15 cellular contexts compared by ENCODE assay signal in the genomic region with DNA sequence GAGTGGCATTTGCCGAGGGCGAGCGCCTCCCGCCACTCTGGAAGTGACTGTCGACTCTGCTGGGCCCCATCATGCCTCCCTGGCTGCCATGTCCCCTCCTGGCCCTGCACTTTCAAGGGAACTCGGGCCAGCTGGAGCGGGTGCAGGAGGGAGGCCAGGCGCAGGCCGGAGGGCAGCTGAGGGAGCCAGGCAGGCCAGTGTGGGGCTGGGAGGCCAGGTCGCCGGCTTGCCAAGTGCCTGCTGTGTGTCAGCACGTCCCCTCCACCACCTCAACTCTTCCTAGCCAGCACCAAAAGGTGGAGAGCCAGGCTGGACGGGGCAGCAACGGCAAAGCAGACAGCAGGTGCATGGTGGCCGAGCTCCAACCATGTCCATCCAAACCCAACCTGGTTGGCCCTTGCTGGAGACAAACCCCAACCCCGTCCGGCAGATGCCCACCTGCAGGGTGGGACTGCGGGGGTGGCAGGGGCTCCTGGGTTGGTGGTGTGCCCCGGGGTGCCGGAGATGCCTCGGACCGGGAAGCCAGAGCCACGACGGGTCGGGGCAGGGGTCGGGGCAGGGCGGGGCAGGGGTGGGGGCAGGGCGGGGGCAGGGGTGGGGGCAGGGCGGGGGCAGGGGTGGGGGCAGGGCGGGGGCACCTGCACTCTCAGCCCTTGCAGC. TPM values are rescaled to one million over a fixed set of nuclear protein-coding genes. Genes with fewer than 3 reads are reported as not detected.
DNase-seq lines count a peak whose midpoint lies in the region; ATAC-seq and TF ChIP-seq lines count a peak whose summit lies in the region.
"Had no signal": no experiment of that assay in that cellular context is flagged by ENCODE, and none has a peak within 500 bp of the region (broad histone marks: within the 10 kb centered on the region; RNA-seq: fewer than 3 reads in every experiment).

No MANE protein-coding gene starts in this region.

- TF ChIP-seq CTCF in BE2C (IDR thresholded peaks at IDR 0.05; ENCODE audit: low read depth, low read length), result no peak
- no peak for TF ChIP-seq CTCF in RWPE2 (IDR thresholded peaks at IDR 0.05; ENCODE audit: poor library complexity, severe bottlenecking)
- TF ChIP-seq CTCF in neutrophil (IDR thresholded peaks at IDR 0.05), result no peak
- TF ChIP-seq CTCF in brain microvascular endothelial cell (IDR thresholded peaks at IDR 0.05; ENCODE audit: low read depth, low read length, missing control alignments), result no peak

- DNase-seq in BE2C (peak; percentile 19), RWPE2 (ENCODE audit: low spot score) (no peak), left cardiac atrium (peak; percentile 27), retina (no peak), brain microvascular endothelial cell (no peak), COLO668 (lab: John Stamatoyannopoulos, UW; ENCODE audit: unreplicated experiment) (no peak)
- DNase-seq: activated CD8-positive, alpha-beta T cell treated with anti-CD3 and anti-CD28 coated beads, Interleukin-2, amount 10 ng/mL, durations not matched to agents 7 days and 5 days; Calu3; NCI-H1048; stimulated activated CD4-positive, alpha-beta T cell treated with anti-CD3 and anti-CD28 coated beads, Interleukin-12 subunit alpha, Interleukin-12 subunit beta, amount 100 ng/mL, for 4 hours had no signal

- in situ Hi-C loops in brain microvascular endothelial cell (cut with HindIII; ENCODE audit: low pct_ligation_motif_present, low sequenced_read_pairs), result no loop called here

- H3K27me3 ChIP-seq in BE2C (no peaks in the 10 kb centered on the region), RWPE2 (ENCODE audit: insufficient read depth, poor library complexity, severe bottlenecking) (no peaks in the 10 kb centered on the region), neutrophil (peaks cover 31% of the 10 kb centered on the region), brain microvascular endothelial cell (replicated peaks) (no peaks in the 10 kb centered on the region)
- H3K27me3 ChIP-seq: dorsolateral prefrontal cortex had no signal

- peak overlapping the region; percentile 86 for H3K27ac ChIP-seq in RWPE2 (ENCODE audit: poor library complexity, severe bottlenecking)
- H3K27ac ChIP-seq in neutrophil, result peak overlapping the region; percentile 61
- no peak overlapping the region for H3K27ac ChIP-seq in brain microvascular endothelial cell

- H3K4me1 ChIP-seq in BE2C (peaks cover 9% of the 10 kb centered on the region; the same call in 1 of the 2 replicates), RWPE2 (ENCODE audit: insufficient read depth, poor library complexity, severe bottlenecking) (peaks cover 38% of the 10 kb centered on the region), neutrophil (ENCODE audit: control insufficient read depth in 1 of 2, insufficient read depth in 1 of 2, low read depth in 1 of 2, low read length in 1 of 2) (peaks cover 53 to 85% of the 10 kb centered on the region in 2 experiments)

- ATAC-seq in RWPE2 (ENCODE audit: low read depth) (no peak), left cardiac atrium (peak; percentile 2 to 23), HG02870 (IDR thresholded peaks at IDR 0.05; ENCODE audit: unreplicated experiment) (no peak)
- ATAC-seq: activated CD8-positive, alpha-beta T cell treated with anti-CD3 and anti-CD28 coated beads, Interleukin-2, amount 10 ng/mL, durations not matched to agents 7 days and 5 days; GM12878 had no signal

- intact Hi-C loops in left cardiac atrium (cut with DNase I), result loop anchor here (10.0 kb wide), 2 partner anchors 51 to 81 kb away; partner anchors contain the start of gene NOTCH1 (in 1 of the 2)

- H3K4me3 ChIP-seq in BE2C (ENCODE audit: low read depth, low read length) (no peak overlapping the region), RWPE2 (ENCODE audit: severe bottlenecking) (no peak overlapping the region), neutrophil (ENCODE audit: low read depth in 1 of 2, low read length in 1 of 2) (no peak overlapping the region), brain microvascular endothelial cell (ENCODE audit: low read depth, low read length) (no peak overlapping the region)
- H3K4me3 ChIP-seq: dorsolateral prefrontal cortex, GM12878 had no signal

- H3K36me3 ChIP-seq in BE2C, result no peaks in the 10 kb centered on the region
- H3K36me3 ChIP-seq in RWPE2 (ENCODE audit: low read depth), result no peaks in the 10 kb centered on the region
- no peaks in the 10 kb centered on the region for H3K36me3 ChIP-seq in neutrophil
- H3K36me3 ChIP-seq in brain microvascular endothelial cell (replicated peaks), result no peaks in the 10 kb centered on the region

- no peaks in the 10 kb centered on the region for H3K9me3 ChIP-seq in BE2C
- no peaks in the 10 kb centered on the region for H3K9me3 ChIP-seq in RWPE2 (ENCODE audit: severe bottlenecking)
- no peaks in the 10 kb centered on the region for H3K9me3 ChIP-seq in neutrophil

RNA-seq across cellular contexts. Expression of gene EGFL7, which starts 36.5 kb away (rescaled TPM):
- 154 TPM for polyA plus RNA-seq in BE2C (2012; ENCODE audit: insufficient read depth, insufficient read length, low read depth)
- 100 to 1,000 TPM in 1 of 2 donors, 10 to 100 TPM in 1; 86.6 to 138 TPM for total RNA-seq in left cardiac atrium
- polyA plus RNA-seq: IgD-negative memory B cell had no signal

Comparison
In these comparisons a context has a peak if more than half of its experiments do, and no peak if none do; other contexts are left out.
1. DNase-seq: peak in BE2C (single experiment) and left cardiac atrium (single experiment); none in RWPE2 (single experiment), retina (single experiment), brain microvascular endothelial cell (single experiment) and COLO668 (single experiment).
2. ATAC-seq: peak in left cardiac atrium (2 of 2); none in RWPE2 (single experiment) and HG02870 (single experiment).